7 cellular contexts compared by ENCODE assay signal in genomic region chr22:39959640-39960447, GRCh38. TPM values are rescaled to one million over a fixed set of nuclear protein-coding genes. Genes with fewer than 3 reads are reported as not detected.
DNase-seq lines count a peak whose midpoint lies in the region; ATAC-seq and TF ChIP-seq lines count a peak whose summit lies in the region.

TMA7B (plus strand) TSS chr22:39960397; CDS start chr22:39964375, 3,978 bp downstream.

- ATAC-seq in SK-N-SH treated with all-trans-retinoic acid at 6 μM for 48 hours = peak; percentile 95

- DNase-seq in HCEC 1CT (peak; percentile 78), myocyte (ENCODE audit: low read depth) (peak; percentile 50), NCI-H187 (lab: John Stamatoyannopoulos, UW) (no peak), ecto neural progenitor cell (ENCODE audit: low spot score) (no peak), DMS 273 treated with DMSO at 0.1 percent for 48 hours (lab: John Stamatoyannopoulos, UW) (no peak)
- peak; percentile 30 for DNase-seq in central memory CD4-positive, alpha-beta T cell

TF ChIP-seq in SK-N-SH treated with all-trans-retinoic acid at 6 μM for 48 hours, 23 proteins besides CTCF, POLR2A, EP300 and RAD21:
- TF ChIP-seq, protein P1, sequence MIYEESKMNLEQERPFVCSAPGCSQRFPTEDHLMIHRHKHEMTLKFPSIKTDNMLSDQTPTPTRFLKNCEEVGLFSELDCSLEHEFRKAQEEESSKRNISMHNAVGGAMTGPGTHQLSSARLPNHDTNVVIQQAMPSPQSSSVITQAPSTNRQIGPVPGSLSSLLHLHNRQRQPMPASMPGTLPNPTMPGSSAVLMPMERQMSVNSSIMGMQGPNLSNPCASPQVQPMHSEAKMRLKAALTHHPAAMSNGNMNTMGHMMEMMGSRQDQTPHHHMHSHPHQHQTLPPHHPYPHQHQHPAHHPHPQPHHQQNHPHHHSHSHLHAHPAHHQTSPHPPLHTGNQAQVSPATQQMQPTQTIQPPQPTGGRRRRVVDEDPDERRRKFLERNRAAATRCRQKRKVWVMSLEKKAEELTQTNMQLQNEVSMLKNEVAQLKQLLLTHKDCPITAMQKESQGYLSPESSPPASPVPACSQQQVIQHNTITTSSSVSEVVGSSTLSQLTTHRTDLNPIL (CRISPR knock-in tag; IDR thresholded peaks at IDR 0.05; ENCODE audit: low read depth) = no peak
- TF ChIP-seq ZNF8 (CRISPR knock-in tag; IDR thresholded peaks at IDR 0.05) (no peak), PPARA (CRISPR knock-in tag; IDR thresholded peaks at IDR 0.05; ENCODE audit: borderline replicate concordance) (no peak), SNAI2 (CRISPR knock-in tag; IDR thresholded peaks at IDR 0.05) (no peak), BACH2 (CRISPR knock-in tag; IDR thresholded peaks at IDR 0.05; ENCODE audit: borderline replicate concordance) (no peak), OSR1 (CRISPR knock-in tag; IDR thresholded peaks at IDR 0.05) (no peak), GLIS3 (CRISPR knock-in tag; IDR thresholded peaks at IDR 0.05) (no peak), RARB (CRISPR knock-in tag; IDR thresholded peaks at IDR 0.05) (no peak), ISL1 (CRISPR knock-in tag; IDR thresholded peaks at IDR 0.05) (no peak), TSHZ2 (CRISPR knock-in tag; IDR thresholded peaks at IDR 0.05) (no peak), ZNF70 (CRISPR knock-in tag; IDR thresholded peaks at IDR 0.05) (no peak), ZFP3 (CRISPR knock-in tag; IDR thresholded peaks at IDR 0.05) (no peak), TOX (CRISPR knock-in tag; IDR thresholded peaks at IDR 0.05; ENCODE audit: borderline replicate concordance) (no peak), ZFP30 (CRISPR knock-in tag; IDR thresholded peaks at IDR 0.05) (no peak)
- TF ChIP-seq, protein P2, sequence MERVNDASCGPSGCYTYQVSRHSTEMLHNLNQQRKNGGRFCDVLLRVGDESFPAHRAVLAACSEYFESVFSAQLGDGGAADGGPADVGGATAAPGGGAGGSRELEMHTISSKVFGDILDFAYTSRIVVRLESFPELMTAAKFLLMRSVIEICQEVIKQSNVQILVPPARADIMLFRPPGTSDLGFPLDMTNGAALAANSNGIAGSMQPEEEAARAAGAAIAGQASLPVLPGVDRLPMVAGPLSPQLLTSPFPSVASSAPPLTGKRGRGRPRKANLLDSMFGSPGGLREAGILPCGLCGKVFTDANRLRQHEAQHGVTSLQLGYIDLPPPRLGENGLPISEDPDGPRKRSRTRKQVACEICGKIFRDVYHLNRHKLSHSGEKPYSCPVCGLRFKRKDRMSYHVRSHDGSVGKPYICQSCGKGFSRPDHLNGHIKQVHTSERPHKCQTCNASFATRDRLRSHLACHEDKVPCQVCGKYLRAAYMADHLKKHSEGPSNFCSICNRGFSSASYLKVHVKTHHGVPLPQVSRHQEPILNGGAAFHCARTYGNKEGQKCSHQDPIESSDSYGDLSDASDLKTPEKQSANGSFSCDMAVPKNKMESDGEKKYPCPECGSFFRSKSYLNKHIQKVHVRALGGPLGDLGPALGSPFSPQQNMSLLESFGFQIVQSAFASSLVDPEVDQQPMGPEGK (CRISPR knock-in tag; IDR thresholded peaks at IDR 0.05; ENCODE audit: borderline replicate concordance) = no peak

RNA-seq across cellular contexts. Expression of gene TMA7B, which starts in this region (rescaled TPM):
- not detected in 2 replicates for total RNA-seq in myocyte
- not detected for polyA plus RNA-seq in myocyte (2012)

Comparison
In these comparisons a context has a peak if more than half of its experiments do, and no peak if none do; other contexts are left out.
1. Peak in DNase-seq in myocyte; RNA of the gene not detected or under 1 TPM.
2. DNase-seq: peak in HCEC 1CT (single experiment) and central memory CD4-positive, alpha-beta T cell (single experiment); none in NCI-H187 (0 of 2), ecto neural progenitor cell (single experiment) and DMS 273 treated with DMSO at 0.1 percent for 48 hours (single experiment).